12 cellular contexts compared by ENCODE assay signal in the genomic region with DNA sequence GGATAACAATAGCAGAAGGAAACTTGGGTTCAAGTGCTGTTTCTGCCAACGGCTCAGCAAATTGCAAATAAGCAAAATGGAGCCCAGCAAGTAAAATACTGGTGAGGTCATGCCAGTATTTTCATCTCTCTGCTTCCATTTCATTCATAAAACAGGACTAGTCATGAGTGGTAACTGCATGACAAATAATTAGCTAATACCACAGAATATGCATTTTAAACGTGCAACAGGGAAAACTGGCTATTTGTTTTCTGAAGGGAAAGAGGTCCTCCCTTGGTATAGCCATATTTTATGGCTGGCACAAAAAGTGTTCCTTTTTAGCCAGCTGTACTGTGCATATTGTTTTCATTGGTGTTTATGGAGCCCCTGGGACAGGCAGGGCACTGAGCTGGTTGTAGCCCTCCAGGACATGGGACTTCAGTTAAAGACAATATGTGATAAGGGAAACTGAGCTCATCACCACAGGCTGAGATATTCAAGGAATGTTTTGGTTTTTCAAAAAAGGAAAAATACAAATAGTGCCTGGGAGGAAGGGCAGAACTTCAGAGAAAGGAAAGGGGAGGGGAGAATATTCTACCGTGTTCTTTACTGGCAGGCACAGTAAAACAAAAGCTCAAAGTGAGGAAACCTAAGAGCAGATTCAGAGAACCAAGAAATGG. TPM values are rescaled to one million over a fixed set of nuclear protein-coding genes. Genes with fewer than 3 reads are reported as not detected.
DNase-seq lines count a peak whose midpoint lies in the region; ATAC-seq and TF ChIP-seq lines count a peak whose summit lies in the region.
"Had no signal": no experiment of that assay in that cellular context is flagged by ENCODE, and none has a peak within 500 bp of the region (broad histone marks: within the 10 kb centered on the region; RNA-seq: fewer than 3 reads in every experiment).

No MANE protein-coding gene starts in this region.

- H3K4me3 Mint-ChIP-seq in central memory CD8-positive, alpha-beta T cell: peak overlapping the region; percentile 55
- H3K4me3 Mint-ChIP-seq in naive thymus-derived CD4-positive, alpha-beta T cell: peak overlapping the region; percentile 65 to 87 (median 76)

- DNase-seq in MM.1S (no peak), NCI-H1092 treated with DMSO at 0.1 percent for 48 hours (lab: John Stamatoyannopoulos, UW) (no peak)
- DNase-seq in central memory CD8-positive, alpha-beta T cell (ENCODE audit: low spot score in 2 of 2): no peak
- DNase-seq in naive thymus-derived CD4-positive, alpha-beta T cell: no peak
- DNase-seq in central memory CD4-positive, alpha-beta T cell: no peak
- DNase-seq: colonic mucosa, NCI-H2081, Right ventricle myocardium superior, substantia nigra had no signal

- H3K4me3 ChIP-seq in DOHH2 (ENCODE audit: low read length) (peak overlapping the region; percentile 40; the same call in 1 of the 2 replicates), MM.1S (ENCODE audit: low read length) (no peak overlapping the region)
- no peak overlapping the region for H3K4me3 ChIP-seq in naive thymus-derived CD4-positive, alpha-beta T cell (ENCODE audit: low read length)
- H3K4me3 ChIP-seq: colonic mucosa had no signal

- H3K27ac Mint-ChIP-seq in central memory CD8-positive, alpha-beta T cell (ENCODE audit: low read depth): no peak overlapping the region
- H3K27ac Mint-ChIP-seq in naive thymus-derived CD4-positive, alpha-beta T cell: peak overlapping the region; percentile 49 to 96 (median 80)

- no peaks in the 10 kb centered on the region for H3K9me3 Mint-ChIP-seq in central memory CD8-positive, alpha-beta T cell
- H3K9me3 Mint-ChIP-seq in naive thymus-derived CD4-positive, alpha-beta T cell: peaks cover 0 to 2% (median 0%) of the 10 kb centered on the region in 11 donors

- no peaks in the 10 kb centered on the region for H3K9me2 ChIP-seq in DOHH2 (replicated peaks; ENCODE audit: control insufficient read depth, low read length)
- no peaks in the 10 kb centered on the region for H3K9me2 ChIP-seq in MM.1S (replicated peaks; ENCODE audit: insufficient read depth, low read length)

- peaks cover 13% of the 10 kb centered on the region for H3K36me3 Mint-ChIP-seq in central memory CD8-positive, alpha-beta T cell (ENCODE audit: insufficient read depth)
- peaks cover 0 to 31% (median 2%) of the 10 kb centered on the region in 5 donors for H3K36me3 Mint-ChIP-seq in naive thymus-derived CD4-positive, alpha-beta T cell

- CTCF ChIA-PET in naive thymus-derived CD4-positive, alpha-beta T cell (lab: Charles Lee): interaction anchor here (1.2 kb wide), 1 partner anchor 9 kb away, joined by 3 read pairs; no protein-coding TSS in a partner anchor

- no peaks in the 10 kb centered on the region for H3K27me3 Mint-ChIP-seq in central memory CD8-positive, alpha-beta T cell
- H3K27me3 Mint-ChIP-seq in naive thymus-derived CD4-positive, alpha-beta T cell: no peaks in the 10 kb centered on the region

- no peaks in the 10 kb centered on the region for H3K27me3 ChIP-seq in DOHH2 (ENCODE audit: control insufficient read depth, low read length)
- H3K27me3 ChIP-seq in MM.1S (replicated peaks; ENCODE audit: insufficient read depth, low read length): no peaks in the 10 kb centered on the region
- H3K27me3 ChIP-seq in naive thymus-derived CD4-positive, alpha-beta T cell (ENCODE audit: control insufficient read depth in 2 of 2, insufficient read depth in 2 of 2, low read length in 2 of 2): no peaks in the 10 kb centered on the region
- H3K27me3 ChIP-seq: colonic mucosa had no signal

- TF ChIP-seq CTCF in DOHH2 (IDR thresholded peaks at IDR 0.05; ENCODE audit: low read depth, low read length, poor library complexity, severe bottlenecking): no peak
- no peak for TF ChIP-seq CTCF in MM.1S (IDR thresholded peaks at IDR 0.05; ENCODE audit: low read length)

- H3K9me3 ChIP-seq in DOHH2 (ENCODE audit: control insufficient read depth, insufficient read depth, low read length) (no peaks in the 10 kb centered on the region), MM.1S (replicated peaks; ENCODE audit: insufficient read depth, low read length) (no peaks in the 10 kb centered on the region)
- no peaks in the 10 kb centered on the region for H3K9me3 ChIP-seq in naive thymus-derived CD4-positive, alpha-beta T cell (ENCODE audit: control insufficient read depth in 2 of 3, low read length in 3 of 3)
- H3K9me3 ChIP-seq: colonic mucosa had no signal

- H3K36me3 ChIP-seq in DOHH2 (ENCODE audit: control insufficient read depth, low read length) (no peaks in the 10 kb centered on the region), MM.1S (replicated peaks; ENCODE audit: insufficient read depth, low read length) (no peaks in the 10 kb centered on the region)
- no peaks in the 10 kb centered on the region for H3K36me3 ChIP-seq in naive thymus-derived CD4-positive, alpha-beta T cell (ENCODE audit: control insufficient read depth in 2 of 3, insufficient read depth in 3 of 3, low read length in 3 of 3)
- H3K36me3 ChIP-seq: colonic mucosa had no signal

- POLR2A ChIA-PET in naive thymus-derived CD4-positive, alpha-beta T cell (lab: Charles Lee): interaction anchor here (0.6 to 0.7 kb wide), 2 partner anchors 32 to 91 kb away, joined by 3 read pairs; no protein-coding TSS in a partner anchor

- H2AFZ ChIP-seq in MM.1S (ENCODE audit: low read length): no peak overlapping the region

- no peak overlapping the region for H3K27ac ChIP-seq in DOHH2 (ENCODE audit: low read depth, low read length)
- peak overlapping the region; percentile 16; the same call in 1 of the 2 replicates for H3K27ac ChIP-seq in MM.1S (ENCODE audit: low read length)
- no peak overlapping the region for H3K27ac ChIP-seq in naive thymus-derived CD4-positive, alpha-beta T cell (ENCODE audit: low read depth, low read length)
- H3K27ac ChIP-seq: colonic mucosa had no signal

- intact Hi-C loops in naive thymus-derived CD4-positive, alpha-beta T cell (cut with micrococcal nuclease): no loop called here

- no peak overlapping the region for H3K9ac ChIP-seq in MM.1S (ENCODE audit: low read length)

- H3K4me1 ChIP-seq in DOHH2 (ENCODE audit: control insufficient read depth, low read length) (peaks cover 55% of the 10 kb centered on the region), MM.1S (ENCODE audit: low read length) (peaks cover 23% of the 10 kb centered on the region)
- H3K4me1 ChIP-seq in naive thymus-derived CD4-positive, alpha-beta T cell (ENCODE audit: control insufficient read depth in 2 of 2, insufficient read depth in 2 of 2, low read length in 2 of 2): peaks cover 12 to 44% of the 10 kb centered on the region in 2 donors

- ATAC-seq in central memory CD8-positive, alpha-beta T cell (replicated peaks; ENCODE audit: extremely low read depth, poor library complexity, severe bottlenecking): no peak
- ATAC-seq in naive thymus-derived CD4-positive, alpha-beta T cell: no peak
- ATAC-seq in GM21526 (IDR thresholded peaks at IDR 0.05; ENCODE audit: low FRiP score, unreplicated experiment) (no peak), HG03097 (IDR thresholded peaks at IDR 0.05; ENCODE audit: low FRiP score, unreplicated experiment) (no peak)

- H3K79me2 ChIP-seq in DOHH2 (ENCODE audit: control insufficient read depth, low read length) (no peaks in the 10 kb centered on the region), MM.1S (ENCODE audit: low read length) (no peaks in the 10 kb centered on the region)

- H4K20me1 ChIP-seq in DOHH2 (ENCODE audit: control insufficient read depth, insufficient read depth, low read depth, low read length) (no peaks in the 10 kb centered on the region), MM.1S (ENCODE audit: insufficient read depth, low read length) (no peaks in the 10 kb centered on the region)

- H3K4me1 Mint-ChIP-seq in central memory CD8-positive, alpha-beta T cell: peaks cover 61% of the 10 kb centered on the region
- H3K4me1 Mint-ChIP-seq in naive thymus-derived CD4-positive, alpha-beta T cell: peaks cover 47 to 87% (median 71%) of the 10 kb centered on the region in 7 donors

- H3F3A ChIP-seq in DOHH2 (ENCODE audit: control insufficient read depth, insufficient read depth) (peaks cover 3% of the 10 kb centered on the region), MM.1S (ENCODE audit: insufficient read depth, low read length) (no peaks in the 10 kb centered on the region)

- peak overlapping the region; percentile 21; the same call in 1 of the 2 replicates for H3K4me2 ChIP-seq in DOHH2 (ENCODE audit: low read length)
- H3K4me2 ChIP-seq in MM.1S (ENCODE audit: low read depth, low read length): peak overlapping the region; percentile 15; the same call in 1 of the 2 replicates

RNA-seq across cellular contexts. Expression of gene FOXN3, which starts 26.1 kb away (rescaled TPM):
- 100 to 1,000 TPM; 103 to 192 (median 149) TPM for total RNA-seq in naive thymus-derived CD4-positive, alpha-beta T cell
- 100 to 1,000 TPM; 120 to 156 TPM for polyA plus RNA-seq in naive thymus-derived CD4-positive, alpha-beta T cell
